16 cellular contexts compared by ENCODE assay signal in the genomic region with DNA sequence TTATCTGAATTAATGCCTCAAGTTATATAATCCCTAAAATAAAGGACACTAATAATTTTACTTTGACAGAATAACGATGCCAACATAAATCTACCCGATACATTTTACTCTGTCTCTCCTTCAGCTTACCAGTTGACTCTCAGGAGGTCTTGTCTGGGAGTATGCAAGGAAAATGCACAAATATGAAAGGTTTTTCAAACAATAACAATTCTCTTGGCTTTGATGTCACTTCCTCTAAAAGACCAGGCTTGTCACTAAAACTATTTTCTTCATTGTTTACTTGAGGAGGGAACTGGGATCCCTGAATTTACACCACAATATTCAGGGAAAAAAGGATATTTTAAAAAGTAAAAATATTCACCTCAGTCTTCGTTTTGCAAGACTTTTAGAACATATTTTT.
A peak's percentile ranks its signal among the peaks of the same experiment; 100 is the strongest.
DNase-seq lines count a peak whose midpoint lies in the region; ATAC-seq, FAIRE-seq and TF ChIP-seq lines count a peak whose summit lies in the region.
"Had no signal": no experiment of that assay in that cellular context is flagged by ENCODE, and none has a peak within 500 bp of the region (broad histone marks: within the 10 kb centered on the region; RNA-seq: fewer than 3 reads in every experiment).

No MANE protein-coding gene starts in this region.

- H2BK5ac ChIP-seq in H9 (ENCODE audit: insufficient read length, low read length): no peak overlapping the region

- H4K8ac ChIP-seq in H9 (replicated peaks; ENCODE audit: insufficient read length, low read depth, low read length): no peak overlapping the region

- no peak overlapping the region for H3K56ac ChIP-seq in H9 (ENCODE audit: insufficient read length, low read depth, low read length)

- no peak overlapping the region for H2AK5ac ChIP-seq in H9 (ENCODE audit: insufficient read length, low read length)

- no peak overlapping the region for H2BK15ac ChIP-seq in H9 (ENCODE audit: low read depth, low read length)

- H3K27me3 ChIP-seq in H9 (ENCODE audit: insufficient read depth, low read length) (no peaks in the 10 kb centered on the region), OCI-LY1 (ENCODE audit: insufficient read depth, low read length) (no peaks in the 10 kb centered on the region)

- H2AFZ ChIP-seq in H9 (ENCODE audit: low read length) (no peak overlapping the region), OCI-LY1 (ENCODE audit: low read length) (no peak overlapping the region)

- H3K79me1 ChIP-seq in H9 (ENCODE audit: insufficient read depth, low read depth, low read length, poor library complexity, severe bottlenecking): no peaks in the 10 kb centered on the region

- H2BK12ac ChIP-seq in H9 (ENCODE audit: insufficient read length, low read depth, low read length): no peak overlapping the region

- H3K9me2 ChIP-seq in OCI-LY1 (ENCODE audit: low read depth, low read length): no peaks in the 10 kb centered on the region

- H2BK20ac ChIP-seq in H9 (ENCODE audit: low read depth, low read length, poor library complexity, severe bottlenecking): no peak overlapping the region

- peaks cover 26% of the 10 kb centered on the region for H3K36me3 ChIP-seq in OCI-LY1 (ENCODE audit: insufficient read depth, low read length)

- peak overlapping the region in 2 of 3 experiments; percentile 53 to 66; a peak in 3 of 7 replicates for H3K27ac Mint-ChIP-seq in H9
- H3K27ac Mint-ChIP-seq in stimulated activated effector memory CD8-positive, alpha-beta T cell treated with anti-CD3 and anti-CD28 coated beads, Interleukin-12 subunit alpha, Interleukin-12 subunit beta, amount 100 ng/mL, for 72 hours: peak overlapping the region; percentile 23
- H3K27ac Mint-ChIP-seq: B cell; CD4-positive, CD25-positive, alpha-beta regulatory T cell had no signal

- H3K23ac ChIP-seq in H9 (ENCODE audit: insufficient read length, low read depth, low read length): no peak overlapping the region

- peaks cover 0 to 13% (median 5%) of the 10 kb centered on the region in 3 experiments; a peak in 4 of 7 replicates for H3K36me3 Mint-ChIP-seq in H9 (ENCODE audit: insufficient read depth in 1 of 3, low read depth in 3 of 3)
- peaks cover 96% of the 10 kb centered on the region for H3K36me3 Mint-ChIP-seq in stimulated activated effector memory CD8-positive, alpha-beta T cell treated with anti-CD3 and anti-CD28 coated beads, Interleukin-12 subunit alpha, Interleukin-12 subunit beta, amount 100 ng/mL, for 72 hours

- H4K91ac ChIP-seq in H9 (ENCODE audit: insufficient read length, low read depth, low read length): no peak overlapping the region

- no peaks in the 10 kb centered on the region for H3F3A ChIP-seq in OCI-LY1 (ENCODE audit: insufficient read depth, low read length)

- no peak overlapping the region for H4K5ac ChIP-seq in H9 (ENCODE audit: insufficient read length, low read depth, low read length)

- no peaks in the 10 kb centered on the region for H3K9me3 Mint-ChIP-seq in H9
- no peaks in the 10 kb centered on the region for H3K9me3 Mint-ChIP-seq in stimulated activated effector memory CD8-positive, alpha-beta T cell treated with anti-CD3 and anti-CD28 coated beads, Interleukin-12 subunit alpha, Interleukin-12 subunit beta, amount 100 ng/mL, for 72 hours
- H3K9me3 Mint-ChIP-seq: CD4-positive, CD25-positive, alpha-beta regulatory T cell had no signal

- WGBS in H9 (ENCODE audit: extremely low coverage, insufficient read length, low lambda C conversion rate): no CpG with 5 or more reads among the region's 3 CpGs

- H3K9me3 ChIP-seq in H9 (ENCODE audit: control insufficient read depth, low read depth, low read length): no peaks in the 10 kb centered on the region
- no peaks in the 10 kb centered on the region for H3K9me3 ChIP-seq in OCI-LY1 (ENCODE audit: low read length)

- H3T11ph ChIP-seq in H9 (ENCODE audit: low read length): no peak overlapping the region

- H3K23me2 ChIP-seq in H9 (ENCODE audit: insufficient read length, low read depth, low read length, poor library complexity, severe bottlenecking): no peaks in the 10 kb centered on the region

- H3K14ac ChIP-seq in H9 (ENCODE audit: insufficient read depth, low read length): no peak overlapping the region

- peaks cover 40% of the 10 kb centered on the region in 2 experiments for H3K4me1 Mint-ChIP-seq in H9
- no peaks in the 10 kb centered on the region for H3K4me1 Mint-ChIP-seq in stimulated activated effector memory CD8-positive, alpha-beta T cell treated with anti-CD3 and anti-CD28 coated beads, Interleukin-12 subunit alpha, Interleukin-12 subunit beta, amount 100 ng/mL, for 72 hours
- H3K4me1 Mint-ChIP-seq: B cell had no signal

- H2BK120ac ChIP-seq in H9 (ENCODE audit: low read depth, low read length, poor library complexity, severe bottlenecking): no peak overlapping the region

- H3K4me1 ChIP-seq in H9 (ENCODE audit: insufficient read depth, low read length): peaks cover 2% of the 10 kb centered on the region; the same call in 1 of the 2 replicates
- no peaks in the 10 kb centered on the region for H3K4me1 ChIP-seq in OCI-LY1 (ENCODE audit: insufficient read depth, low read length, severe bottlenecking)

- H3K4me3 Mint-ChIP-seq in H9: no peak overlapping the region
- no peak overlapping the region for H3K4me3 Mint-ChIP-seq in stimulated activated effector memory CD8-positive, alpha-beta T cell treated with anti-CD3 and anti-CD28 coated beads, Interleukin-12 subunit alpha, Interleukin-12 subunit beta, amount 100 ng/mL, for 72 hours
- H3K4me3 Mint-ChIP-seq: B cell; CD4-positive, CD25-positive, alpha-beta regulatory T cell had no signal

- no peak overlapping the region for H3K4me3 ChIP-seq in OCI-LY1 (ENCODE audit: low read depth, low read length, poor library complexity, severe bottlenecking)

- DNase-seq in H9: no peak
- no peak for DNase-seq in stimulated activated effector memory CD8-positive, alpha-beta T cell treated with anti-CD3 and anti-CD28 coated beads, Interleukin-12 subunit alpha, Interleukin-12 subunit beta, amount 100 ng/mL, for 72 hours (ENCODE audit: low spot score in 2 of 2)
- DNase-seq in MV-4-11 (lab: John Stamatoyannopoulos, UW): no peak
- DNase-seq: CD4-positive, CD25-positive, alpha-beta regulatory T cell; EL; NCI-H1417 treated with DMSO at 0.1 percent for 48 hours; NCI-H1930; NK-92 treated with Interleukin-12 subunit alpha and Interleukin-12 subunit beta, amount 100 ng/mL, for 24 hours; OCI-M1; SIG-M5 had no signal

- H3K9ac ChIP-seq in H9 (ENCODE audit: extremely low read depth, insufficient read length, low read length) (no peak overlapping the region), OCI-LY1 (ENCODE audit: low read length) (no peak overlapping the region)

- H3K27ac ChIP-seq in H9 (ENCODE audit: insufficient read length, low read depth, low read length) (no peak overlapping the region), OCI-LY1 (ENCODE audit: low read depth, low read length, poor library complexity, severe bottlenecking) (peak overlapping the region; percentile 12)

- H3K27me3 Mint-ChIP-seq in H9 (ENCODE audit: low read depth): no peaks in the 10 kb centered on the region
- H3K27me3 Mint-ChIP-seq: B cell; CD4-positive, CD25-positive, alpha-beta regulatory T cell had no signal

- H4K20me1 ChIP-seq in H9 (ENCODE audit: control insufficient read depth, insufficient read depth, insufficient read length) (no peaks in the 10 kb centered on the region), OCI-LY1 (ENCODE audit: insufficient read depth, low read length) (no peaks in the 10 kb centered on the region)

- no peak overlapping the region for H3K18ac ChIP-seq in H9 (ENCODE audit: insufficient read length, low read depth, low read length)

- peak; percentile 79 for FAIRE-seq in endometrium (lab: Jason Lieb, UNC)
- FAIRE-seq: H54 had no signal

- ATAC-seq in stimulated activated effector memory CD8-positive, alpha-beta T cell treated with anti-CD3 and anti-CD28 coated beads, Interleukin-12 subunit alpha, Interleukin-12 subunit beta, amount 100 ng/mL, for 72 hours: no peak
- ATAC-seq in GM21825 (IDR thresholded peaks at IDR 0.05; ENCODE audit: unreplicated experiment): no peak
- ATAC-seq in HG03439 (IDR thresholded peaks at IDR 0.05; ENCODE audit: unreplicated experiment): no peak

- H3K4me2 ChIP-seq in H9 (ENCODE audit: insufficient read depth, insufficient read length, low read length) (no peak overlapping the region), OCI-LY1 (ENCODE audit: low read length) (no peak overlapping the region)

- no peak for TF ChIP-seq CTCF in H9 (conservative IDR thresholded peaks at IDR 0.05)
- no peak for TF ChIP-seq CTCF in OCI-LY1 (IDR thresholded peaks at IDR 0.05; ENCODE audit: low read length)

- H3K79me2 ChIP-seq in H9 (ENCODE audit: insufficient read depth, low read length): no peaks in the 10 kb centered on the region
- no peaks in the 10 kb centered on the region for H3K79me2 ChIP-seq in OCI-LY1 (ENCODE audit: insufficient read depth, low read length)

- no peak overlapping the region for H3K4ac ChIP-seq in H9 (ENCODE audit: low read depth, low read length)
